8 cellular contexts compared by ENCODE assay signal in the genomic region with DNA sequence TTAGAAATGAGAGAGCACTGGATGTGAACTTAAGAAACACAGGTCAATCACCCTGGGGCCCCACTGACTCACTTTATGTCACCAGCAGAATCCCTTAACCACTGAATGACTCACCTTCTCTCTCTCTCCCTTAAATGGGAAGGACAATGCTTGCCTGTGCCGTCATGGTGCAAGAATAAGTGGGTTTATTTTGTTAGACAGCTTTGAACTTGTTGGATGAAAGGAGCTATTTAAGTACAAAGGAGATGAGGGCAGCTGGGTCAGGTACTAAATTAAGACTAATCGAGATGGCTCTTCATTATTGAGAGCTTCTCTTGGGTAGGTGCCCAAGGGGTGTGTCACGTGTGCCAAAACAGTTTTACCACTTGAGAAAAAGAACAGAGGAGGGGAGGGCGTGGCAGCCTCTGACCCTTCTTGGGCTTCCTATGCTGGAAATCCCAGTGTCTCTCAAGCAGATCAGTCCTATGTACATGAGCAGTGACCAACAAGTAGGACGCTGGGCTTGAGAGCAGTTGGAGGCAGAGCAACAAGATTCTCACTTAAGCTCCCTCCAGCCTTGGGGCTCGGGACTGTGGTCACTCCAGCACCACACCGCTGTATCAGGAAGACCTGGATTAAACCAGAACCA. TPM values are rescaled to one million over a fixed set of nuclear protein-coding genes. Genes with fewer than 3 reads are reported as not detected.
DNase-seq lines count a peak whose midpoint lies in the region; TF ChIP-seq lines count a peak whose summit lies in the region.

No MANE protein-coding gene starts in this region.

- no peak overlapping the region for H3K4me2 ChIP-seq in mesenchymal stem cell (ENCODE audit: low read length, poor library complexity, severe bottlenecking)

- no peak overlapping the region for H3K4ac ChIP-seq in mesenchymal stem cell (ENCODE audit: low read depth in 1 of 2, low read length in 2 of 2)

- H3K18ac ChIP-seq in mesenchymal stem cell (ENCODE audit: low read depth in 1 of 2, low read length in 2 of 2): no peak overlapping the region

- H2BK15ac ChIP-seq in mesenchymal stem cell (ENCODE audit: low read depth, poor library complexity, severe bottlenecking): no peak overlapping the region

- intact Hi-C loops in A673 (cut with micrococcal nuclease; ENCODE audit: unreplicated experiment): no loop called here

- H3K4me3 Mint-ChIP-seq in immature natural killer cell (no peak overlapping the region), nephron progenitor cell (no peak overlapping the region)

- POLR2A ChIA-PET in A673 (lab: Charles Lee; ENCODE audit: low non-redundant PET): no interaction called here

- H2AK5ac ChIP-seq in mesenchymal stem cell (ENCODE audit: low read length, severe bottlenecking): peak overlapping the region; percentile 54

- no peak overlapping the region for H3K4me3 ChIP-seq in mesenchymal stem cell (ENCODE audit: insufficient read depth in 1 of 2, low read depth in 1 of 2, low read length in 2 of 2)
- no peak overlapping the region for H3K4me3 ChIP-seq in A673 (ENCODE audit: low read depth, low read length, poor library complexity, severe bottlenecking)

- H3K27me3 Mint-ChIP-seq in immature natural killer cell (ENCODE audit: low read depth in 3 of 3) (peaks cover 0 to 12% (median 7%) of the 10 kb centered on the region in 3 donors), nephron progenitor cell (ENCODE audit: low read depth, poor library complexity) (peaks cover 4% of the 10 kb centered on the region)

- WGBS in mesenchymal stem cell: 39% methylated on average over 7 of the region's 7 CpGs

- DNase-seq in Caki2 (ENCODE audit: low read depth): peak; percentile 99
- peak; percentile 72 for DNase-seq in NCI-H510A (lab: John Stamatoyannopoulos, UW)
- DNase-seq in activated effector memory CD4-positive, alpha-beta T cell treated with anti-CD3 and anti-CD28 coated beads, Interleukin-2, amount 50 U/mL, for 16 hours: peak; percentile 76
- peak; percentile 93 for DNase-seq in mesenchymal stem cell
- no peak for DNase-seq in A673 (ENCODE audit: low spot score)
- DNase-seq in NCI-H1694 (lab: John Stamatoyannopoulos, UW): no peak
- DNase-seq in immature natural killer cell: no peak
- DNase-seq in nephron progenitor cell: no peak

- H3K9me3 ChIP-seq in mesenchymal stem cell (ENCODE audit: control insufficient read depth, low read length) (no peaks in the 10 kb centered on the region), A673 (ENCODE audit: low read depth, low read length, poor library complexity, severe bottlenecking) (no peaks in the 10 kb centered on the region)

- no peak overlapping the region for H4K8ac ChIP-seq in mesenchymal stem cell (ENCODE audit: low read length)

- TF ChIP-seq CTCF in A673 (conservative IDR thresholded peaks at IDR 0.05; ENCODE audit: low read depth, low read length) (no peak), nephron progenitor cell (IDR thresholded peaks at IDR 0.05) (no peak)

- H3K9ac ChIP-seq in mesenchymal stem cell (ENCODE audit: low read length): peak overlapping the region; percentile 37

- no peak overlapping the region for H4K91ac ChIP-seq in mesenchymal stem cell (ENCODE audit: low read length)

- H3K79me1 ChIP-seq in mesenchymal stem cell (replicated peaks; ENCODE audit: low read length, poor library complexity, severe bottlenecking): no peaks in the 10 kb centered on the region

- H3K36me3 ChIP-seq in mesenchymal stem cell (ENCODE audit: control insufficient read depth in 1 of 2, insufficient read depth in 2 of 2, low read depth in 1 of 2, low read length in 2 of 2) (no peaks in the 10 kb centered on the region), A673 (ENCODE audit: insufficient read depth, low read length, poor library complexity, severe bottlenecking) (no peaks in the 10 kb centered on the region)

- no peak overlapping the region for H2BK120ac ChIP-seq in mesenchymal stem cell (ENCODE audit: low read depth, low read length)

- H3K9me3 Mint-ChIP-seq in immature natural killer cell (no peaks in the 10 kb centered on the region), nephron progenitor cell (no peaks in the 10 kb centered on the region)

- H3K4me1 Mint-ChIP-seq in immature natural killer cell (peaks cover 6 to 16% of the 10 kb centered on the region in 2 donors), nephron progenitor cell (peaks cover 7% of the 10 kb centered on the region)

- H3K27ac ChIP-seq in mesenchymal stem cell (ENCODE audit: low read length, poor library complexity, severe bottlenecking) (peak overlapping the region; percentile 4), A673 (ENCODE audit: low read depth, low read length, poor library complexity, severe bottlenecking) (no peak overlapping the region)

- no TSS peak for BruUV-seq in A673 (replicated peaks; lab: Mats Ljungman, UMichigan)

- in situ Hi-C loops in Caki2 (cut with HindIII; ENCODE audit: low pct_unique_long_range_greater_than_20kb, low sequenced_read_pairs): no loop called here

- H3K36me3 Mint-ChIP-seq in immature natural killer cell (no peaks in the 10 kb centered on the region), nephron progenitor cell (ENCODE audit: low read depth) (no peaks in the 10 kb centered on the region)

- no peak overlapping the region for H2BK12ac ChIP-seq in mesenchymal stem cell (ENCODE audit: low read length in 2 of 2)

- H2AFZ ChIP-seq in mesenchymal stem cell (ENCODE audit: low read depth, low read length): no peak overlapping the region

- peaks cover 0 to 26% of the 10 kb centered on the region in 2 experiments for H3K27me3 ChIP-seq in mesenchymal stem cell (ENCODE audit: control insufficient read depth in 1 of 2, insufficient read depth in 1 of 2, low read length in 2 of 2)
- no peaks in the 10 kb centered on the region for H3K27me3 ChIP-seq in A673 (replicated peaks; ENCODE audit: insufficient read depth, low read depth, low read length, poor library complexity)

- H3K14ac ChIP-seq in mesenchymal stem cell (ENCODE audit: low read length in 2 of 2): no peak overlapping the region

- no peak overlapping the region for H2BK5ac ChIP-seq in mesenchymal stem cell (ENCODE audit: low read depth, low read length, poor library complexity, severe bottlenecking)

- CTCF ChIA-PET in A673 (lab: Charles Lee): no interaction called here

- H3K27ac Mint-ChIP-seq in immature natural killer cell (peak overlapping the region in 1 of 6 donors; percentile 1), nephron progenitor cell (no peak overlapping the region)

- no peak overlapping the region for H3K23ac ChIP-seq in mesenchymal stem cell (ENCODE audit: low read length in 2 of 2)

- H3K4me1 ChIP-seq in mesenchymal stem cell (ENCODE audit: control insufficient read depth, insufficient read depth, low read depth, low read length) (peaks cover 22% of the 10 kb centered on the region), A673 (ENCODE audit: insufficient read depth, low read length, poor library complexity, severe bottlenecking) (no peaks in the 10 kb centered on the region)

RNA-seq across cellular contexts. Expression of a gene that starts 6.7 kb away (rescaled TPM):
- total RNA-seq in Caki2 (2014; rRNA removed; shearing (Covaris generic); ENCODE audit: low replicate concordance): not detected in 2 replicates
- not detected for polyA plus RNA-seq in mesenchymal stem cell (2013, experiment 1 of 2)
- not detected for polyA plus RNA-seq in mesenchymal stem cell (2013, experiment 2 of 2)
- not detected in 2 replicates for total RNA-seq in A673 (2021)
- polyA plus RNA-seq in immature natural killer cell: not detected

RNA-seq across cellular contexts. Expression of a gene that starts 20.2 kb away (rescaled TPM):
- not detected in 2 replicates for total RNA-seq in Caki2 (2014; rRNA removed; shearing (Covaris generic); ENCODE audit: low replicate concordance)
- polyA plus RNA-seq in mesenchymal stem cell (2013, experiment 1 of 2): not detected
- not detected for polyA plus RNA-seq in mesenchymal stem cell (2013, experiment 2 of 2)
- total RNA-seq in A673 (2021): not detected in 2 replicates
- polyA plus RNA-seq in immature natural killer cell: not detected

RNA-seq across cellular contexts. Expression of a gene that starts 22.0 kb away (rescaled TPM):
- 0.20 TPM in 1 of 2 replicates, not detected in the other for total RNA-seq in Caki2 (2014; rRNA removed; shearing (Covaris generic); ENCODE audit: low replicate concordance)
- 0.43 TPM for polyA plus RNA-seq in mesenchymal stem cell (2013, experiment 1 of 2)
- polyA plus RNA-seq in mesenchymal stem cell (2013, experiment 2 of 2): 0.42 TPM
- not detected in 2 replicates for total RNA-seq in A673 (2021)
- not detected for polyA plus RNA-seq in immature natural killer cell

RNA-seq across cellular contexts. Expression of a gene that starts 34.5 kb away (rescaled TPM):
- not detected in 2 replicates for total RNA-seq in Caki2 (2014; rRNA removed; shearing (Covaris generic); ENCODE audit: low replicate concordance)
- polyA plus RNA-seq in mesenchymal stem cell (2013, experiment 1 of 2): not detected
- polyA plus RNA-seq in mesenchymal stem cell (2013, experiment 2 of 2): not detected
- not detected in 2 replicates for total RNA-seq in A673 (2021)
- polyA plus RNA-seq in immature natural killer cell: not detected

RNA-seq across cellular contexts. Expression of a gene that starts 36.6 kb away (rescaled TPM):
- total RNA-seq in Caki2 (2014; rRNA removed; shearing (Covaris generic); ENCODE audit: low replicate concordance): not detected in 2 replicates
- polyA plus RNA-seq in mesenchymal stem cell (2013, experiment 1 of 2): not detected
- not detected for polyA plus RNA-seq in mesenchymal stem cell (2013, experiment 2 of 2)
- total RNA-seq in A673 (2021): not detected in 2 replicates
- polyA plus RNA-seq in immature natural killer cell: not detected

Comparison
In these comparisons a context has a peak if more than half of its experiments do, and no peak if none do; other contexts are left out.
1. DNase-seq: peak in Caki2 (single experiment), NCI-H510A (single experiment), activated effector memory CD4-positive, alpha-beta T cell treated with anti-CD3 and anti-CD28 coated beads, Interleukin-2, amount 50 U/mL, for 16 hours (single experiment) and mesenchymal stem cell (single experiment); none in A673 (single experiment), NCI-H1694 (single experiment), immature natural killer cell (0 of 3) and nephron progenitor cell (single experiment).